28 cellular contexts compared by ENCODE assay signal in the genomic region with DNA sequence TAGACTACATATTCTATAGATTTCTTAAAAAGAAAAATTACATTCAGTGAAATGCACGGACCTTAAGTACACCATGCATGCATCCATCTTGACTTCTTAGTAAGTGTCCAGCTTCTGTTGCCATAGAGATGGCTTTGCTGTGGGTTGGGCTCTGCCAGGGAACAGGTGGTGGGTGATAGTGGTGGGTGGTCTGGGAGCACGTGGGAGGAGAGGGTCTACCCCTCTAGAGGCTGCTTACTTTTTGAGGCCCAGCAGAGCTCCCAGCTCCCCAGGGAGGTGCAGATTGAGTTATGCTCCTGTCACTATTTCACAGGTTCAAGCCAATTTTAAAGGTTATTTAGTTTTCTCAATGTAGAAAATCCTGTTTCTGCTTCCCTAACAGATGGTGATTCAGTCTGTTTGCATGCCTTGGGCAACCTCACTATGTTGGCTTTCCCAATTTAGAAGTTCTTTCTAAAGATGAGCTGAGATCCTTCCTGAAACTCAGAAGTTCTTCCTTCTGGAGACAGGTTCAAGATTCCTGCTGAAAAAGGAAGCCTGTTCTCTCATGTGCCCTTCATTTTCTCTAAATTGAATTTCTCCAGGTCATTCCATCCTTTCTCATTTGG.
DNase-seq lines count a peak whose midpoint lies in the region; ATAC-seq and TF ChIP-seq lines count a peak whose summit lies in the region.
"Had no signal": no experiment of that assay in that cellular context is flagged by ENCODE, and none has a peak within 500 bp of the region (broad histone marks: within the 10 kb centered on the region; RNA-seq: fewer than 3 reads in every experiment).

No MANE protein-coding gene starts in this region.

- no peaks in the 10 kb centered on the region for H3K9me2 ChIP-seq in OCI-LY1 (ENCODE audit: low read depth, low read length)

- no peaks in the 10 kb centered on the region for H3K27me3 Mint-ChIP-seq in stimulated activated memory B cell treated with anti-CD40 and anti-IgM and Interleukin-4, amounts not matched to agents 10 μg/mL and 1 μg/mL and 100 μg/mL, for 72 hours
- peaks cover 0 to 12% of the 10 kb centered on the region in 2 donors for H3K27me3 Mint-ChIP-seq in natural killer cell treated with Interleukin-12 subunit alpha and Interleukin-12 subunit beta and Interleukin-15 and Interleukin-18, amount 100 ng/mL, for 72 hours
- H3K27me3 Mint-ChIP-seq: activated naive CD4-positive, alpha-beta T cell treated with anti-CD3 and anti-CD28 coated beads, Interleukin-2, amount 50 U/mL, for 24 hours had no signal

- ATAC-seq in esophagus mucosa (peak; percentile 25), GM18909 (IDR thresholded peaks at IDR 0.05; ENCODE audit: poor library complexity, unreplicated experiment) (no peak)
- no peak for ATAC-seq in stimulated activated memory B cell treated with anti-CD40 and anti-IgM and Interleukin-4, amounts not matched to agents 10 μg/mL and 1 μg/mL and 100 μg/mL, for 72 hours
- no peak for ATAC-seq in natural killer cell treated with Interleukin-12 subunit alpha and Interleukin-12 subunit beta and Interleukin-15 and Interleukin-18, amount 100 ng/mL, for 72 hours
- ATAC-seq: gastroesophageal sphincter; natural killer cell; stimulated activated naive CD8-positive, alpha-beta T cell treated with anti-CD3 and anti-CD28 coated beads, Interleukin-15, Interleukin-2, amounts not matched to agents 100 U/mL and 50 U/mL, for 24 hours had no signal

- H3K4me2 ChIP-seq in OCI-LY1 (ENCODE audit: low read length): no peak overlapping the region

- peaks cover 57% of the 10 kb centered on the region for H3K4me1 ChIP-seq in OCI-LY1 (ENCODE audit: insufficient read depth, low read length, severe bottlenecking)

- no peaks in the 10 kb centered on the region for H3K36me3 Mint-ChIP-seq in stimulated activated memory B cell treated with anti-CD40 and anti-IgM and Interleukin-4, amounts not matched to agents 10 μg/mL and 1 μg/mL and 100 μg/mL, for 72 hours
- H3K36me3 Mint-ChIP-seq in natural killer cell treated with Interleukin-12 subunit alpha and Interleukin-12 subunit beta and Interleukin-15 and Interleukin-18, amount 100 ng/mL, for 72 hours: no peaks in the 10 kb centered on the region
- H3K36me3 Mint-ChIP-seq: activated naive CD4-positive, alpha-beta T cell treated with anti-CD3 and anti-CD28 coated beads, Interleukin-2, amount 50 U/mL, for 24 hours; brain; natural killer cell had no signal

- peaks cover 46% of the 10 kb centered on the region for H3K4me1 Mint-ChIP-seq in stimulated activated memory B cell treated with anti-CD40 and anti-IgM and Interleukin-4, amounts not matched to agents 10 μg/mL and 1 μg/mL and 100 μg/mL, for 72 hours
- H3K4me1 Mint-ChIP-seq in natural killer cell treated with Interleukin-12 subunit alpha and Interleukin-12 subunit beta and Interleukin-15 and Interleukin-18, amount 100 ng/mL, for 72 hours (ENCODE audit: low read depth in 2 of 2): peaks cover 0 to 7% of the 10 kb centered on the region in 2 donors
- H3K4me1 Mint-ChIP-seq: activated naive CD4-positive, alpha-beta T cell treated with anti-CD3 and anti-CD28 coated beads, Interleukin-2, amount 50 U/mL, for 24 hours had no signal

- peaks cover 7% of the 10 kb centered on the region for H3K9me3 Mint-ChIP-seq in stimulated activated memory B cell treated with anti-CD40 and anti-IgM and Interleukin-4, amounts not matched to agents 10 μg/mL and 1 μg/mL and 100 μg/mL, for 72 hours
- no peaks in the 10 kb centered on the region for H3K9me3 Mint-ChIP-seq in natural killer cell treated with Interleukin-12 subunit alpha and Interleukin-12 subunit beta and Interleukin-15 and Interleukin-18, amount 100 ng/mL, for 72 hours
- H3K9me3 Mint-ChIP-seq: activated naive CD4-positive, alpha-beta T cell treated with anti-CD3 and anti-CD28 coated beads, Interleukin-2, amount 50 U/mL, for 24 hours; natural killer cell had no signal

- H3K9me3 ChIP-seq in OCI-LY1 (ENCODE audit: low read length): no peaks in the 10 kb centered on the region
- H3K9me3 ChIP-seq: gastroesophageal sphincter, sigmoid colon, transverse colon had no signal

- no peak overlapping the region for H3K4me3 Mint-ChIP-seq in stimulated activated memory B cell treated with anti-CD40 and anti-IgM and Interleukin-4, amounts not matched to agents 10 μg/mL and 1 μg/mL and 100 μg/mL, for 72 hours
- no peak overlapping the region for H3K4me3 Mint-ChIP-seq in natural killer cell treated with Interleukin-12 subunit alpha and Interleukin-12 subunit beta and Interleukin-15 and Interleukin-18, amount 100 ng/mL, for 72 hours
- H3K4me3 Mint-ChIP-seq: activated naive CD4-positive, alpha-beta T cell treated with anti-CD3 and anti-CD28 coated beads, Interleukin-2, amount 50 U/mL, for 24 hours; brain; natural killer cell had no signal

- no peak overlapping the region for H3K9ac ChIP-seq in OCI-LY1 (ENCODE audit: low read length)

- H3K4me3 ChIP-seq in OCI-LY1 (ENCODE audit: low read depth, low read length, poor library complexity, severe bottlenecking): no peak overlapping the region
- H3K4me3 ChIP-seq: gastroesophageal sphincter, sigmoid colon, transverse colon had no signal

- no peaks in the 10 kb centered on the region for H3K36me3 ChIP-seq in OCI-LY1 (ENCODE audit: insufficient read depth, low read length)
- H3K36me3 ChIP-seq: gastroesophageal sphincter, sigmoid colon, transverse colon had no signal

- no peaks in the 10 kb centered on the region for H3K79me2 ChIP-seq in OCI-LY1 (ENCODE audit: insufficient read depth, low read length)

- no peaks in the 10 kb centered on the region for H4K20me1 ChIP-seq in OCI-LY1 (ENCODE audit: insufficient read depth, low read length)

- peak overlapping the region; percentile 99 for H3K27ac Mint-ChIP-seq in stimulated activated memory B cell treated with anti-CD40 and anti-IgM and Interleukin-4, amounts not matched to agents 10 μg/mL and 1 μg/mL and 100 μg/mL, for 72 hours
- no peak overlapping the region for H3K27ac Mint-ChIP-seq in natural killer cell treated with Interleukin-12 subunit alpha and Interleukin-12 subunit beta and Interleukin-15 and Interleukin-18, amount 100 ng/mL, for 72 hours
- H3K27ac Mint-ChIP-seq: activated naive CD4-positive, alpha-beta T cell treated with anti-CD3 and anti-CD28 coated beads, Interleukin-2, amount 50 U/mL, for 24 hours; natural killer cell had no signal

- H3K27ac ChIP-seq in OCI-LY1 (ENCODE audit: low read depth, low read length, poor library complexity, severe bottlenecking): peak overlapping the region; percentile 87
- H3K27ac ChIP-seq: C4-2B, gastroesophageal sphincter, sigmoid colon, transverse colon had no signal

- TF ChIP-seq CTCF in OCI-LY1 (IDR thresholded peaks at IDR 0.05; ENCODE audit: low read length): no peak

- no peak overlapping the region for H2AFZ ChIP-seq in OCI-LY1 (ENCODE audit: low read length)

- peak; percentile 43 for DNase-seq in NCI-H1694 treated with DMSO at 0.1 percent for 48 hours (lab: John Stamatoyannopoulos, UW)
- DNase-seq in NCI-H1694 (lab: John Stamatoyannopoulos, UW): no peak
- no peak for DNase-seq in natural killer cell treated with Interleukin-12 subunit alpha and Interleukin-12 subunit beta and Interleukin-15 and Interleukin-18, amount 100 ng/mL, for 72 hours (ENCODE audit: low spot score)
- DNase-seq in NCI-H1092 treated with DMSO at 0.1 percent for 48 hours (lab: John Stamatoyannopoulos, UW): no peak
- DNase-seq: activated CD4-positive, CD25-positive, alpha-beta regulatory T cell treated with anti-CD3 and anti-CD28 coated beads, Interleukin-2, amount 50 U/mL, for 72 hours; activated CD8-positive, alpha-beta memory T cell treated with anti-CD3 and anti-CD28 coated beads for 24 hours; activated T-cell treated with anti-CD3 and anti-CD28 coated beads, Interleukin-2, amount 50 U/mL, for 48 hours; dermis blood vessel endothelial cell; DMS53; mesenchymal stem cell; natural killer cell; NCI-H1417; NCI-H2171 treated with DMSO at 0.1 percent for 48 hours; NCI-H69; posterior cingulate gyrus; sigmoid colon; stimulated activated CD4-positive, alpha-beta T cell treated with anti-CD3 and anti-CD28 coated beads, Interleukin-1b, Interleukin-23, amount 100 ng/mL, for 48 hours; stimulated activated naive CD8-positive, alpha-beta T cell treated with anti-CD3 and anti-CD28 coated beads, Interleukin-15, Interleukin-2, amounts not matched to agents 100 U/mL and 50 U/mL, for 24 hours; T-helper 9 cell; transverse colon had no signal

- H3F3A ChIP-seq in OCI-LY1 (ENCODE audit: insufficient read depth, low read length): no peaks in the 10 kb centered on the region; the same call in 1 of the 2 replicates

- H3K27me3 ChIP-seq in OCI-LY1 (ENCODE audit: insufficient read depth, low read length): no peaks in the 10 kb centered on the region
- H3K27me3 ChIP-seq: gastroesophageal sphincter, sigmoid colon, transverse colon had no signal
